8 cellular contexts compared by ENCODE assay signal in genomic region chr15:90660195-90660995, GRCh38. TPM values are rescaled to one million over a fixed set of nuclear protein-coding genes. Genes with fewer than 3 reads are reported as not detected.
DNase-seq lines count a peak whose midpoint lies in the region; ATAC-seq, FAIRE-seq and TF ChIP-seq lines count a peak whose summit lies in the region.

No MANE protein-coding gene starts in this region.

- ATAC-seq in HG02588 (IDR thresholded peaks at IDR 0.05; ENCODE audit: unreplicated experiment): peak; percentile 58
- ATAC-seq in activated CD8-positive, alpha-beta T cell treated with anti-CD3 and anti-CD28 coated beads, Interleukin-2, amount 10 ng/mL, durations not matched to agents 7 days and 5 days: peak; percentile 76

- H3K9me3 ChIP-seq in endodermal cell (ENCODE audit: control insufficient read depth, low read length) (no peaks in the 10 kb centered on the region), thyroid gland (no peaks in the 10 kb centered on the region)

- peaks cover 34% of the 10 kb centered on the region for H3K36me3 Mint-ChIP-seq in activated CD8-positive, alpha-beta T cell treated with anti-CD3 and anti-CD28 coated beads, Interleukin-2, amount 10 ng/mL, durations not matched to agents 7 days and 5 days (ENCODE audit: low read depth)
- no peaks in the 10 kb centered on the region for H3K36me3 Mint-ChIP-seq in endodermal cell (ENCODE audit: low read depth)

- H3K4me3 Mint-ChIP-seq in activated CD8-positive, alpha-beta T cell treated with anti-CD3 and anti-CD28 coated beads, Interleukin-2, amount 10 ng/mL, durations not matched to agents 7 days and 5 days: peak overlapping the region; percentile 68
- no peak overlapping the region for H3K4me3 Mint-ChIP-seq in endodermal cell

- H3K36me3 ChIP-seq in endodermal cell (ENCODE audit: control insufficient read depth, insufficient read depth, low read length) (no peaks in the 10 kb centered on the region), thyroid gland (no peaks in the 10 kb centered on the region)

- TF ChIP-seq POLR2A in GM12892 (IDR thresholded peaks at IDR 0.05; ENCODE audit: low read depth, low read length) (peak; percentile 92; the same call in 1 of the 2 replicates), thyroid gland (IDR thresholded peaks at IDR 0.05) (peak in 1 of 2 donors; percentile 30)

- no peaks in the 10 kb centered on the region for H3K27me3 Mint-ChIP-seq in activated CD8-positive, alpha-beta T cell treated with anti-CD3 and anti-CD28 coated beads, Interleukin-2, amount 10 ng/mL, durations not matched to agents 7 days and 5 days (ENCODE audit: low read depth)
- H3K27me3 Mint-ChIP-seq in endodermal cell (ENCODE audit: insufficient read depth): no peaks in the 10 kb centered on the region

- H3K9ac ChIP-seq in endodermal cell (ENCODE audit: extremely low read depth, low read length, poor library complexity, severe bottlenecking): no peak overlapping the region

- CTCF ChIA-PET in activated CD8-positive, alpha-beta T cell treated with anti-CD3 and anti-CD28 coated beads, Interleukin-2, amount 10 ng/mL, durations not matched to agents 7 days and 5 days (lab: Charles Lee): interaction anchor here (0.5 to 3.7 kb wide), 5 partner anchors 11 to 272 kb away, joined by 3 to 28 read pairs (median 3); partner anchors contain the start of gene HDDC3

- no peak overlapping the region for H3K27ac ChIP-seq in endodermal cell (ENCODE audit: low read depth, low read length)
- peak overlapping the region; percentile 57 to 82 (median 64) for H3K27ac ChIP-seq in thyroid gland

- peak; percentile 60 for DNase-seq in GM12892 (ENCODE audit: insufficient read length)
- DNase-seq in NCI-H2107 (lab: John Stamatoyannopoulos, UW): peak; percentile 20
- DNase-seq in activated CD8-positive, alpha-beta T cell treated with anti-CD3 and anti-CD28 coated beads, Interleukin-2, amount 10 ng/mL, durations not matched to agents 7 days and 5 days: peak; percentile 85
- peak; percentile 81 for DNase-seq in endodermal cell
- DNase-seq in non-pigmented ciliary epithelial cell (ENCODE audit: low read depth): peak; percentile 75
- DNase-seq in thyroid gland: peak; percentile 66 to 71
- no peak for DNase-seq in OCI-M2 (lab: John Stamatoyannopoulos, UW; ENCODE audit: unreplicated experiment)

- FAIRE-seq in GM12892 (lab: Jason Lieb, UNC): peak; percentile 89

- peak overlapping the region; percentile 85 for H3K27ac Mint-ChIP-seq in activated CD8-positive, alpha-beta T cell treated with anti-CD3 and anti-CD28 coated beads, Interleukin-2, amount 10 ng/mL, durations not matched to agents 7 days and 5 days
- H3K27ac Mint-ChIP-seq in endodermal cell: peak overlapping the region; percentile 5

- POLR2A ChIA-PET in activated CD8-positive, alpha-beta T cell treated with anti-CD3 and anti-CD28 coated beads, Interleukin-2, amount 10 ng/mL, durations not matched to agents 7 days and 5 days (lab: Charles Lee): interaction anchor here (0.7 to 2.1 kb wide), 8 partner anchors 11 to 195 kb away, joined by 3 to 15 read pairs (median 4); no protein-coding TSS in a partner anchor

- H3K4me1 ChIP-seq in endodermal cell (ENCODE audit: control insufficient read depth, insufficient read depth, low read length): peaks cover 8% of the 10 kb centered on the region
- peaks cover 11 to 19% of the 10 kb centered on the region in 2 donors for H3K4me1 ChIP-seq in thyroid gland

- H3K27me3 ChIP-seq in endodermal cell (ENCODE audit: control insufficient read depth, insufficient read depth, low read length, poor library complexity, severe bottlenecking) (no peaks in the 10 kb centered on the region), thyroid gland (no peaks in the 10 kb centered on the region)

- H3K4me3 ChIP-seq in endodermal cell (ENCODE audit: low read length) (no peak overlapping the region), thyroid gland (replicated peaks in 1 of 3) (no peak overlapping the region)

- intact Hi-C loops in thyroid gland (cut with DNase I): no loop called here

- no peak for TF ChIP-seq CTCF in endodermal cell (conservative IDR thresholded peaks at IDR 0.05)
- TF ChIP-seq CTCF in thyroid gland (IDR thresholded peaks at IDR 0.05): no peak

- WGBS in endodermal cell (ENCODE audit: insufficient coverage in 1 of 2, insufficient read length in 1 of 2), 2 experiments: 52 to 60% methylated on average over 6 to 12 of the region's 12 CpGs
- 27 to 41% methylated on average over 9 to 12 of the region's 12 CpGs for WGBS in thyroid gland, 2 donors

- H3K4me1 Mint-ChIP-seq in activated CD8-positive, alpha-beta T cell treated with anti-CD3 and anti-CD28 coated beads, Interleukin-2, amount 10 ng/mL, durations not matched to agents 7 days and 5 days (ENCODE audit: low read depth): peaks cover 88% of the 10 kb centered on the region
- peaks cover 34% of the 10 kb centered on the region for H3K4me1 Mint-ChIP-seq in endodermal cell

- no peaks in the 10 kb centered on the region for H3K9me3 Mint-ChIP-seq in activated CD8-positive, alpha-beta T cell treated with anti-CD3 and anti-CD28 coated beads, Interleukin-2, amount 10 ng/mL, durations not matched to agents 7 days and 5 days (ENCODE audit: insufficient read depth)
- H3K9me3 Mint-ChIP-seq in endodermal cell: no peaks in the 10 kb centered on the region

RNA-seq across cellular contexts. Expression of gene BLM, which starts 56.8 kb away (rescaled TPM):
- polyA plus RNA-seq in GM12892 (2012; ENCODE audit: missing spikeins): 19.6 TPM
- total RNA-seq in activated CD8-positive, alpha-beta T cell treated with anti-CD3 and anti-CD28 coated beads, Interleukin-2, amount 10 ng/mL, durations not matched to agents 7 days and 5 days: 10 to 100 TPM; 52.3 to 57.4 TPM
- 10 to 100 TPM; 29.6 to 34.9 TPM for total RNA-seq in endodermal cell
- 22.2 TPM for polyA plus RNA-seq in endodermal cell (2013, experiment 1 of 2)
- polyA plus RNA-seq in endodermal cell (2013, experiment 2 of 2): 24.7 TPM
- 1 to 10 TPM in 3 of 4 donors, under 1 TPM in 1; 0.67 to 1.3 (median 1.2) TPM for total RNA-seq in thyroid gland

Comparison
In these comparisons a context has a peak if more than half of its experiments do, and no peak if none do; other contexts are left out.
1. RNA of gene BLM, which starts 56.8 kb away (total RNA-seq): 52.3 to 57.4 TPM in activated CD8-positive, alpha-beta T cell treated with anti-CD3 and anti-CD28 coated beads, Interleukin-2, amount 10 ng/mL, durations not matched to agents 7 days and 5 days and 29.6 to 34.9 TPM in endodermal cell; 0.67 to 1.3 TPM in thyroid gland; every median in the first group is over 10 times any median in the second.